Comparison of ENCODE assay signal across 1 cellular context in genomic region chr6:140544431-140544830, GRCh38.
TF ChIP-seq lines count a peak whose summit lies in the region.

No MANE protein-coding gene starts in this region.

TF ChIP-seq in SK-N-SH treated with all-trans-retinoic acid at 6 μM for 48 hours, 23 proteins besides CTCF, POLR2A, EP300 and RAD21 (continued from another document):
- TF ChIP-seq PATZ1 (CRISPR knock-in tag; IDR thresholded peaks at IDR 0.05; ENCODE audit: borderline replicate concordance) (no peak), POU6F1 (CRISPR knock-in tag; IDR thresholded peaks at IDR 0.05; ENCODE audit: borderline replicate concordance, low read depth) (no peak), ZNF70 (CRISPR knock-in tag; IDR thresholded peaks at IDR 0.05) (no peak), ZNF8 (CRISPR knock-in tag; IDR thresholded peaks at IDR 0.05) (no peak), ZFP3 (CRISPR knock-in tag; IDR thresholded peaks at IDR 0.05) (no peak), OSR1 (CRISPR knock-in tag; IDR thresholded peaks at IDR 0.05) (no peak), ISL1 (CRISPR knock-in tag; IDR thresholded peaks at IDR 0.05) (no peak)
